In the genomic region with DNA sequence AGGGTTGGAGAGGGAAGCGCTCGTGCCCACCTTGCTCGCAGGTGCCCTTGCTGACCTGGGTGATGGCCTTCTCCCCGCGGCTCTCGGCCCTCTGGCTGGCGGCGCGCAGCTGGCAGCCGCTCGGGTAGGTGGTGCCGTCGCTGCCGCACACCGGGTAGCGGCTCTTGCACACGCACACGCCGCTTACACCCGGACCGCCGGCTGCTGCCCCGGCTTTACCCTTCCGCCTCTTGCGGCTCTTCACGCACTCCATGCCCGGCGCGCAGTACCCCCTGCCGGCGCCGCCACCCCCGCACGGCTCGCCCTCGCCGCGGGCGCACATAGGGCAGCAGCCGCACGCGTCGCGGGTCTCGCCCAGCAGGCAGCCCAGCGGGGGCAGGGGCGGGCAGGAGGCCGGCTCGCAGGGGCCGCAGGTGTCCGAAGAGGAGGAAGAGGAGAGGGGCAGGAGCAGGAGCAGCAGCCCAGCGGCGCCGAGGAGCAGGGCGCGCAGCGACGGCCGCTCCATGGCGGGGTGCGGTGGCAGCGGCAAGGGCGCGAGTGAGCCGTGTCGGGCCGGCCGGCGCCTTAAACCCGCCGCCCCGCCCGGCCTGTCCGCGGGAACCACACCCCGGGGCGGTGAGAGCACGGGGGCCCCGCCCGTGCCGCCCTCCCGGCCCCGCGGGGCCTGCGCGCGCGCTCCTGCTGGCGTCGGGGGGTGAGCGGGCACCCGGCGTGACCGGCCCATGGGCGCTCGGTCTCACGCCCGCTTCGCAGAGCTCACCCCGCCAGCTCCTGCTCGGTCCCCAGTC, we compare ENCODE assay signal across 8 cellular contexts. TPM values are rescaled to one million over a fixed set of nuclear protein-coding genes. Genes with fewer than 3 reads are reported as not detected.
DNase-seq lines count a peak whose midpoint lies in the region; ATAC-seq, FAIRE-seq and TF ChIP-seq lines count a peak whose summit lies in the region.

A gene with protein sequence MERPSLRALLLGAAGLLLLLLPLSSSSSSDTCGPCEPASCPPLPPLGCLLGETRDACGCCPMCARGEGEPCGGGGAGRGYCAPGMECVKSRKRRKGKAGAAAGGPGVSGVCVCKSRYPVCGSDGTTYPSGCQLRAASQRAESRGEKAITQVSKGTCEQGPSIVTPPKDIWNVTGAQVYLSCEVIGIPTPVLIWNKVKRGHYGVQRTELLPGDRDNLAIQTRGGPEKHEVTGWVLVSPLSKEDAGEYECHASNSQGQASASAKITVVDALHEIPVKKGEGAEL (minus strand): TSS at position 539 of the 788 bp plus-strand sequence. CDS start 34 bp downstream, at position 505.

- H3K4me3 ChIP-seq in BLaER1 (peak within 1 kb of the TSS; percentile 85), KMS-11 (IDR thresholded peaks at IDR 0.05; ENCODE audit: insufficient read depth, low read depth, low read length) (peak within 1 kb of the TSS; percentile 47), pancreas (peak within 1 kb of the TSS; percentile 24 to 56 (median 41))

- peak within 1 kb of the TSS; percentile 82; the same call in 1 of the 2 replicates for H2AFZ ChIP-seq in KMS-11 (ENCODE audit: low read depth)

- peaks cover 6% of the 10 kb centered on the region; the same call in 1 of the 2 replicates for H4K20me1 ChIP-seq in BLaER1
- no peaks in the 10 kb centered on the region for H4K20me1 ChIP-seq in KMS-11 (ENCODE audit: insufficient read depth)

- intact Hi-C loops in left cardiac atrium (cut with DNase I) (loop anchor here (5.0 to 10.0 kb wide), 3 partner anchors 65 to 205 kb away; partner anchors contain the start of gene REST (in 1 of the 2)), pancreas (cut with DNase I) (no loop called here)

- peak; percentile 23 for DNase-seq in GM19238 (ENCODE audit: insufficient read length, low spot score)
- DNase-seq in left cardiac atrium = peak; percentile 64
- peak; percentile 27 to 71 (median 48) for DNase-seq in pancreas
- no peak for DNase-seq in NCI-H1048 (lab: John Stamatoyannopoulos, UW)

- 2% methylated on average over 57 to 101 of the region's 101 CpGs for WGBS in pancreas, 2 donors

- H3K79me2 ChIP-seq in KMS-11 (ENCODE audit: insufficient read depth, low read depth) = no peaks in the 10 kb centered on the region

- H3K27ac ChIP-seq in BLaER1 = peak within 1 kb of the TSS; percentile 97
- no peak within 1 kb of the TSS for H3K27ac ChIP-seq in KMS-11
- H3K27ac ChIP-seq in angular gyrus (ENCODE audit: low read depth, low read length) = peak within 1 kb of the TSS; percentile 72
- peak within 1 kb of the TSS; percentile 36 to 81 (median 68) for H3K27ac ChIP-seq in pancreas

- H3K4me2 ChIP-seq in BLaER1 (peak within 1 kb of the TSS; percentile 85), KMS-11 (peak within 1 kb of the TSS; percentile 34)

- H3K36me3 ChIP-seq in BLaER1 (peaks cover 27% of the 10 kb centered on the region), KMS-11 (ENCODE audit: insufficient read depth) (no peaks in the 10 kb centered on the region), pancreas (no peaks in the 10 kb centered on the region)

- ATAC-seq in left cardiac atrium = peak; percentile 94
- ATAC-seq in pancreas = peak; percentile 76 to 87 (median 82)
- ATAC-seq in HG03521 (IDR thresholded peaks at IDR 0.05; ENCODE audit: unreplicated experiment) = no peak

- H3K9me3 ChIP-seq in BLaER1 (peaks cover 10% of the 10 kb centered on the region), pancreas (no peaks in the 10 kb centered on the region)

- H3K27me3 ChIP-seq in BLaER1 = no peaks in the 10 kb centered on the region
- no peaks in the 10 kb centered on the region for H3K27me3 ChIP-seq in KMS-11 (ENCODE audit: insufficient read depth, low read depth)
- H3K27me3 ChIP-seq in pancreas = no peaks in the 10 kb centered on the region

- FAIRE-seq in pancreas (lab: Jason Lieb, UNC) = no peak

- H3K4me1 ChIP-seq in BLaER1 = peaks cover 60% of the 10 kb centered on the region
- H3K4me1 ChIP-seq in KMS-11 (ENCODE audit: low read depth, poor library complexity, severe bottlenecking) = peaks cover 3% of the 10 kb centered on the region
- H3K4me1 ChIP-seq in pancreas = peaks cover 0 to 6% (median 0%) of the 10 kb centered on the region in 3 donors

- TF ChIP-seq CTCF in KMS-11 (conservative IDR thresholded peaks at IDR 0.05; ENCODE audit: low read depth, low read length) (no peak), pancreas (IDR thresholded peaks at IDR 0.05) (no peak)

- H3K9ac ChIP-seq in BLaER1 (peak within 1 kb of the TSS; percentile 92), KMS-11 (no peak within 1 kb of the TSS; the same call in 1 of the 2 replicates)

RNA-seq across cellular contexts. Expression of the gene that starts here (rescaled TPM):
- total RNA-seq in left cardiac atrium (100 to 1,000 TPM; 580 to 792 TPM), pancreas (100 to 1,000 TPM in 3 of 6 donors, 10 to 100 TPM in 3; 49.4 to 324 (median 120) TPM)
- 100 to 1,000 TPM; 156 to 186 TPM for polyA plus RNA-seq in pancreas

Comparison
In these comparisons a context has a peak if more than half of its experiments do, and no peak if none do; other contexts are left out.
1. intact Hi-C loops: an anchor here in left cardiac atrium (5.0 to 10.0 kb wide); none called in pancreas.